In the genomic region with DNA sequence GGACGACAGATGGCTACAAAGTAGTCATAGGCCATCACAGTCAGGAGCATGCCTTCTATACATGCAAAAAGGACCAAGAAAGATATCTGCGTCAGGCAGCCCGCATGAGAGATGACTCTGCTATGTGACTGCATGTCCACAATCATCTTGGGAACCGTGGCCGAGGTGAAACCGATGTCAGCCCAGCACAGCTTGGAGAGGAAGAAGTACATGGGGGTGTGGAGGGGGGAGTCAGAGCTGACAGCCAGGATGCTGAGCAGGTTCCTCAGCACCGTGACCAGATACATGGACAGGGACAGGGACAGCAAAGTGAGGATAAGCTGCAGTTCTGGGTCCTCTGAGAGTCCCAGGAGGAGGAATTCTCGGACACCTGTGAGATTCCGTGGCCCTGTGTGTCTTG, we compare ENCODE assay signal across 9 cellular contexts. TPM values are rescaled to one million over a fixed set of nuclear protein-coding genes. Genes with fewer than 3 reads are reported as not detected.
"Had no signal": no experiment of that assay in that cellular context is flagged by ENCODE, and none has a peak within 500 bp of the region (broad histone marks: within the 10 kb centered on the region; RNA-seq: fewer than 3 reads in every experiment).

No MANE protein-coding gene starts in this region.

RNA-seq across cellular contexts. Expression of a gene that starts 48.6 kb away (rescaled TPM):
- total RNA-seq: left cardiac atrium, left lobe of liver, left ventricle myocardium inferior, left ventricle myocardium superior, liver, lung microvascular endothelial cell, mononuclear cell, myocyte had no signal
- polyA plus RNA-seq: immature natural killer cell, liver had no signal
